In genomic region chr15:45429974-45430792, GRCh38 we compare ENCODE assay signal across 8 cellular contexts. TPM values are rescaled to one million over a fixed set of nuclear protein-coding genes. Genes with fewer than 3 reads are reported as not detected.
DNase-seq lines count a peak whose midpoint lies in the region; ATAC-seq and TF ChIP-seq lines count a peak whose summit lies in the region.

No MANE protein-coding gene starts in this region.

- peak overlapping the region; percentile 59 for H3K4me3 ChIP-seq in AG04450 (ENCODE audit: low read depth, low read length)

- POLR2A ChIA-PET in AG04450 (lab: Yijun Ruan, JAX): no interaction called here

- H3K27me3 ChIP-seq in AG04450 (ENCODE audit: control insufficient read depth, insufficient read depth, low read length): peaks cover 3% of the 10 kb centered on the region

- DNase-seq in AG04450 (ENCODE audit: low read depth, low spot score) (peak; percentile 10), HuH-7 (ENCODE audit: low spot score) (peak; percentile 66), T47D (ENCODE audit: low read depth in 1 of 2, low spot score in 1 of 2) (peak; percentile 73 to 76), inferior parietal cortex (ENCODE audit: extremely low spot score) (peak; percentile 48), OCI-M2 (lab: John Stamatoyannopoulos, UW; ENCODE audit: unreplicated experiment) (no peak)
- peak; percentile 89 for DNase-seq in stimulated activated CD4-positive, alpha-beta T cell treated with anti-CD3 and anti-CD28 coated beads, Interleukin-15, amount 100 ng/mL, for 24 hours

- H3K27ac ChIP-seq in AG04450 (ENCODE audit: low read depth, low read length) (no peak overlapping the region), VCaP (peak overlapping the region; percentile 40; the same call in 1 of the 2 replicates)

- no peaks in the 10 kb centered on the region for H3K9me3 ChIP-seq in AG04450 (ENCODE audit: control insufficient read depth, insufficient read depth, low read length)

- ATAC-seq in GM19324 (IDR thresholded peaks at IDR 0.05; ENCODE audit: low FRiP score, unreplicated experiment): peak; percentile 78

- CTCF ChIA-PET in AG04450 (lab: Charles Lee): interaction anchor here (0.6 to 3.4 kb wide), 76 partner anchors 9 to 820 kb away, joined by 3 to 376 read pairs (median 4); partner anchors contain the start of gene BLOC1S6

- peak; percentile 100 for TF ChIP-seq CTCF in AG04450 (IDR thresholded peaks at IDR 0.05; ENCODE audit: low read depth, low read length)
- peak; percentile 99 for TF ChIP-seq CTCF in VCaP (conservative IDR thresholded peaks at IDR 0.05)

- in situ Hi-C loops in T47D (cut with HindIII; ENCODE audit: low pct_unique_long_range_greater_than_20kb, low sequenced_read_pairs): no loop called here

RNA-seq across cellular contexts. Expression of gene GATM, which starts 51.8 kb away (rescaled TPM):
- 0.07 and 0.10 TPM in 2 replicates for polyA plus RNA-seq in AG04450 (2011; rRNA removed)
- polyA minus RNA-seq in AG04450 (2011; rRNA and poly(A)+ RNA removed): 0.52 and 0.55 TPM in 2 replicates
